In genomic region chr5:177557041-177557647, GRCh38 we compare ENCODE assay signal across 1 cellular context.
TF ChIP-seq lines count a peak whose summit lies in the region.

No MANE protein-coding gene starts in this region.

TF ChIP-seq in HEK293, 187 proteins besides CTCF, POLR2A, EP300 and RAD21 (continued from another document):
- TF ChIP-seq ZNF518A (tag by site-specific recombination; conservative IDR thresholded peaks at IDR 0.05; ENCODE audit: low read depth) = peak; percentile 45; the same call in 1 of the 2 replicates
- TF ChIP-seq KLF17 (tag by site-specific recombination; IDR thresholded peaks at IDR 0.05) = no peak
- 0 out of 2 replicates have a peak, but pooled peaks have one; percentile 69 for TF ChIP-seq ZSCAN16 (tag by site-specific recombination; IDR thresholded peaks at IDR 0.05)
- TF ChIP-seq ZBTB17 (tag by site-specific recombination; IDR thresholded peaks at IDR 0.05) = peak; percentile 76
- TF ChIP-seq AEBP2 (tag by site-specific recombination; IDR thresholded peaks at IDR 0.05; ENCODE audit: borderline replicate concordance) = no peak
- peak; percentile 54 for TF ChIP-seq PRDM10 (tag by site-specific recombination; IDR thresholded peaks at IDR 0.05)
- TF ChIP-seq ZNF202 (tag by site-specific recombination; IDR thresholded peaks at IDR 0.05; ENCODE audit: borderline replicate concordance) = no peak
- peak; percentile 46; the same call in 1 of the 2 replicates for TF ChIP-seq ZNF629 (tag by site-specific recombination; IDR thresholded peaks at IDR 0.05)
- 0 out of 2 replicates have a peak, but pooled peaks have one; percentile 39 for TF ChIP-seq ZNF366 (tag by site-specific recombination; conservative IDR thresholded peaks at IDR 0.05)
- no peak for TF ChIP-seq ZNF37A (tag by site-specific recombination; IDR thresholded peaks at IDR 0.05)
- no peak for TF ChIP-seq WT1 (tag by site-specific recombination; IDR thresholded peaks at IDR 0.05)
- TF ChIP-seq BCL6B (tag by site-specific recombination; IDR thresholded peaks at IDR 0.05) = no peak
- TF ChIP-seq SP7 (tag by site-specific recombination; IDR thresholded peaks at IDR 0.05) = peak; percentile 41; the same call in 1 of the 2 replicates
- TF ChIP-seq ZNF558 (tag by site-specific recombination; IDR thresholded peaks at IDR 0.05) = 0 out of 2 replicates have a peak, but pooled peaks have one; percentile 29
- TF ChIP-seq ZNF600 (tag by site-specific recombination; IDR thresholded peaks at IDR 0.05) = no peak
- peak; percentile 37; the same call in 1 of the 2 replicates for TF ChIP-seq ZNF692 (tag by site-specific recombination; IDR thresholded peaks at IDR 0.05)
- TF ChIP-seq ZXDB (tag by site-specific recombination; IDR thresholded peaks at IDR 0.05) = peak; percentile 32; the same call in 1 of the 2 replicates
- peak; percentile 58 for TF ChIP-seq ZNF335 (tag by site-specific recombination; conservative IDR thresholded peaks at IDR 0.05)
- peak; percentile 54 for TF ChIP-seq ZFHX2 (tag by site-specific recombination; conservative IDR thresholded peaks at IDR 0.05)
